Comparison of ENCODE assay signal across 9 cellular contexts in genomic region chr21:28337319-28337718, GRCh38.
DNase-seq lines count a peak whose midpoint lies in the region; ATAC-seq and TF ChIP-seq lines count a peak whose summit lies in the region.
"Had no signal": no experiment of that assay in that cellular context is flagged by ENCODE, and none has a peak within 500 bp of the region (broad histone marks: within the 10 kb centered on the region; RNA-seq: fewer than 3 reads in every experiment).

No MANE protein-coding gene starts in this region.

- in situ Hi-C loops in GM13976 (cut with MboI; ENCODE audit: low sequenced_read_pairs, unreplicated experiment): no loop called here

- H3K9me3 Mint-ChIP-seq in endodermal cell (no peaks in the 10 kb centered on the region), osteocyte (ENCODE audit: unreplicated experiment) (no peaks in the 10 kb centered on the region), endothelial cell (ENCODE audit: unreplicated experiment) (no peaks in the 10 kb centered on the region)
- H3K9me3 Mint-ChIP-seq: T-helper 1 cell treated with Interleukin-12 subunit alpha and Interleukin-12 subunit beta and Interleukin-4 antibody, amounts not matched to agents 30 μg/mL and 1 μg/mL, for 36 hours had no signal

- H3K4me1 Mint-ChIP-seq in endodermal cell (peaks cover 14% of the 10 kb centered on the region), osteocyte (ENCODE audit: unreplicated experiment) (peaks cover 22% of the 10 kb centered on the region), endothelial cell (ENCODE audit: unreplicated experiment) (peaks cover 24% of the 10 kb centered on the region)

- H3K27me3 Mint-ChIP-seq in endodermal cell (ENCODE audit: insufficient read depth): no peaks in the 10 kb centered on the region
- H3K27me3 Mint-ChIP-seq in osteocyte (ENCODE audit: unreplicated experiment): no peaks in the 10 kb centered on the region
- no peaks in the 10 kb centered on the region for H3K27me3 Mint-ChIP-seq in endothelial cell (ENCODE audit: unreplicated experiment)

- H3K9ac ChIP-seq in endodermal cell (ENCODE audit: extremely low read depth, low read length, poor library complexity, severe bottlenecking): no peak overlapping the region

- TF ChIP-seq CTCF in endodermal cell (conservative IDR thresholded peaks at IDR 0.05) (peak; percentile 60), osteocyte (IDR thresholded peaks at IDR 0.05) (peak; percentile 63), GM13976 (IDR thresholded peaks at IDR 0.05; ENCODE audit: borderline replicate concordance, control extremely low read depth, extremely low read depth, insufficient read depth, missing control alignments) (no peak), endothelial cell (IDR thresholded peaks at IDR 0.05; ENCODE audit: unreplicated experiment) (no peak)

- no peaks in the 10 kb centered on the region for H3K36me3 ChIP-seq in endodermal cell (ENCODE audit: control insufficient read depth, insufficient read depth, low read length)

- H3K27ac ChIP-seq in endodermal cell (ENCODE audit: low read depth, low read length): no peak overlapping the region

- H3K27me3 ChIP-seq in endodermal cell (ENCODE audit: control insufficient read depth, insufficient read depth, low read length, poor library complexity, severe bottlenecking): no peaks in the 10 kb centered on the region

- ATAC-seq in GM21360 (IDR thresholded peaks at IDR 0.05; ENCODE audit: unreplicated experiment): peak; percentile 53

- peak; percentile 35 for DNase-seq in NCI-H748 (lab: John Stamatoyannopoulos, UW; ENCODE audit: unreplicated experiment)
- no peak for DNase-seq in endodermal cell
- no peak for DNase-seq in osteocyte (ENCODE audit: extremely low spot score, unreplicated experiment)
- DNase-seq in GM13976 (ENCODE audit: low spot score): no peak
- no peak for DNase-seq in endothelial cell (ENCODE audit: low spot score)
- no peak for DNase-seq in C1 segment of cervical spinal cord (lab: John Stamatoyannopoulos, UW)
- no peak for DNase-seq in activated CD4-positive, CD25-positive, alpha-beta regulatory T cell treated with anti-CD3 and anti-CD28 coated beads, Interleukin-2, amount 50 U/mL, for 72 hours

- H3K36me3 Mint-ChIP-seq in endodermal cell (ENCODE audit: low read depth): no peaks in the 10 kb centered on the region
- no peaks in the 10 kb centered on the region for H3K36me3 Mint-ChIP-seq in osteocyte (ENCODE audit: unreplicated experiment)
- H3K36me3 Mint-ChIP-seq in endothelial cell (ENCODE audit: low read depth, unreplicated experiment): no peaks in the 10 kb centered on the region

- peaks cover 5% of the 10 kb centered on the region for H3K4me1 ChIP-seq in endodermal cell (ENCODE audit: control insufficient read depth, insufficient read depth, low read length)

- H3K27ac Mint-ChIP-seq in endodermal cell (no peak overlapping the region), osteocyte (ENCODE audit: unreplicated experiment) (peak overlapping the region; percentile 72), endothelial cell (ENCODE audit: unreplicated experiment) (no peak overlapping the region)
- H3K27ac Mint-ChIP-seq: T-helper 1 cell treated with Interleukin-12 subunit alpha and Interleukin-12 subunit beta and Interleukin-4 antibody, amounts not matched to agents 30 μg/mL and 1 μg/mL, for 36 hours had no signal

- H3K4me3 ChIP-seq in endodermal cell (ENCODE audit: low read length): no peak overlapping the region

- no peak overlapping the region for H3K4me3 Mint-ChIP-seq in endodermal cell
- H3K4me3 Mint-ChIP-seq in osteocyte (ENCODE audit: unreplicated experiment): no peak overlapping the region
- H3K4me3 Mint-ChIP-seq in endothelial cell (ENCODE audit: unreplicated experiment): no peak overlapping the region
- H3K4me3 Mint-ChIP-seq: T-helper 1 cell treated with Interleukin-12 subunit alpha and Interleukin-12 subunit beta and Interleukin-4 antibody, amounts not matched to agents 30 μg/mL and 1 μg/mL, for 36 hours had no signal

- no peaks in the 10 kb centered on the region for H3K9me3 ChIP-seq in endodermal cell (ENCODE audit: control insufficient read depth, low read length)

Comparison
In these comparisons a context has a peak if more than half of its experiments do, and no peak if none do; other contexts are left out.
1. CTCF ChIP-seq: peak in endodermal cell (single experiment) and osteocyte (single experiment); none in GM13976 (single experiment) and endothelial cell (single experiment).